12 cellular contexts compared by ENCODE assay signal in the genomic region with DNA sequence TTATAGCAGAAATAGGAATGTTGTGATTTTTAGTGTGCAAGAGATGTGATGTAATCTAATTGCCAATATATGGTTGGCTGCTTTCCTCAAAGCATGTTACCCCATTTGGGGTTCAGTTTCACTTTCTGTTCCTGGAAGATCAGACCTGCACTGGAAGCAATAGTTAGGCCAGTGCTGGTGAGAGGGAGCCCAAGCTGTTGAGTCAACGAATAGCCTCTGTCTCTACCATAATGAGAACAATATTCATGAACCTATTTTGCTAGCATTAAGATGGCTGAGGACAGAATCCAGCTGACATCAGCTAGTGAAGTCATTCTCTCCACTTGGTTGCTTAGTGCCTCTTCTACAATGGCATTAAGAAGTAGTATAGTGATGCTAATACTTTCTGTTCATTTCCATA.
A peak's percentile ranks its signal among the peaks of the same experiment; 100 is the strongest.
DNase-seq lines count a peak whose midpoint lies in the region; ATAC-seq and TF ChIP-seq lines count a peak whose summit lies in the region.
"Had no signal": no experiment of that assay in that cellular context is flagged by ENCODE, and none has a peak within 500 bp of the region (broad histone marks: within the 10 kb centered on the region; RNA-seq: fewer than 3 reads in every experiment).

No MANE protein-coding gene starts in this region.

- peak overlapping the region; percentile 25 for H3K4me3 Mint-ChIP-seq in stimulated activated naive CD8-positive, alpha-beta T cell treated with anti-CD3 and anti-CD28 coated beads, Interleukin-15, Interleukin-2, amounts not matched to agents 100 ng/mL and 50 ng/mL, for 24 hours
- H3K4me3 Mint-ChIP-seq: activated T-helper 1 cell treated with anti-CD3 and anti-CD28 coated beads, Interleukin-12 subunit alpha, Interleukin-12 subunit beta, Interleukin-2, Interleukin-4 antibody, amounts not matched to agents 30 ng/mL and 10 ng/mL and 1 ng/mL, durations not matched to agents 14 hours and 24 hours and 36 hours had no signal

- no peak overlapping the region for H3K27ac ChIP-seq in left ventricle myocardium inferior (replicated peaks)
- H3K27ac ChIP-seq in heart left ventricle, result no peak overlapping the region
- H3K27ac ChIP-seq: upper lobe of left lung had no signal

- H3K9me3 Mint-ChIP-seq in stimulated activated naive CD8-positive, alpha-beta T cell treated with anti-CD3 and anti-CD28 coated beads, Interleukin-15, Interleukin-2, amounts not matched to agents 100 ng/mL and 50 ng/mL, for 24 hours, result peaks cover 18% of the 10 kb centered on the region

- TF ChIP-seq POLR2A in heart left ventricle (IDR thresholded peaks at IDR 0.05) (no peak), lower leg skin (IDR thresholded peaks at IDR 0.05) (no peak)

- peaks cover 28% of the 10 kb centered on the region for H3K4me1 Mint-ChIP-seq in stimulated activated naive CD8-positive, alpha-beta T cell treated with anti-CD3 and anti-CD28 coated beads, Interleukin-15, Interleukin-2, amounts not matched to agents 100 ng/mL and 50 ng/mL, for 24 hours (ENCODE audit: low read depth)

- H3K27ac Mint-ChIP-seq in stimulated activated naive CD8-positive, alpha-beta T cell treated with anti-CD3 and anti-CD28 coated beads, Interleukin-15, Interleukin-2, amounts not matched to agents 100 ng/mL and 50 ng/mL, for 24 hours, result no peak overlapping the region
- H3K27ac Mint-ChIP-seq: activated T-helper 1 cell treated with anti-CD3 and anti-CD28 coated beads, Interleukin-12 subunit alpha, Interleukin-12 subunit beta, Interleukin-2, Interleukin-4 antibody, amounts not matched to agents 30 ng/mL and 10 ng/mL and 1 ng/mL, durations not matched to agents 14 hours and 24 hours and 36 hours had no signal

- H3K4me3 ChIP-seq in left ventricle myocardium inferior, result peak overlapping the region; percentile 5
- no peak overlapping the region for H3K4me3 ChIP-seq in heart left ventricle
- no peak overlapping the region for H3K4me3 ChIP-seq in lower leg skin (ENCODE audit: low read depth, poor library complexity, severe bottlenecking)
- H3K4me3 ChIP-seq: upper lobe of left lung had no signal

- WGBS in heart left ventricle, 4 donors, result 87 to 100% (median 90%) methylated on average over 1 of the region's 1 CpG
- 52 to 69% methylated on average over 1 of the region's 1 CpG for WGBS in lower leg skin, 2 donors

- no peaks in the 10 kb centered on the region for H3K27me3 Mint-ChIP-seq in stimulated activated naive CD8-positive, alpha-beta T cell treated with anti-CD3 and anti-CD28 coated beads, Interleukin-15, Interleukin-2, amounts not matched to agents 100 ng/mL and 50 ng/mL, for 24 hours

- H3K36me3 ChIP-seq in left ventricle myocardium inferior (no peaks in the 10 kb centered on the region), heart left ventricle (no peaks in the 10 kb centered on the region)
- H3K36me3 ChIP-seq: upper lobe of left lung had no signal

- H3K9me3 ChIP-seq in left ventricle myocardium inferior (replicated peaks) (peaks cover 23% of the 10 kb centered on the region), heart left ventricle (peaks cover 0 to 16% (median 1%) of the 10 kb centered on the region in 12 donors)
- H3K9me3 ChIP-seq: upper lobe of left lung had no signal

- no peaks in the 10 kb centered on the region for H3K27me3 ChIP-seq in left ventricle myocardium inferior (ENCODE audit: low read depth)
- H3K27me3 ChIP-seq in heart left ventricle, result no peaks in the 10 kb centered on the region
- H3K27me3 ChIP-seq: upper lobe of left lung had no signal

- intact Hi-C loops in left ventricle myocardium inferior (cut with micrococcal nuclease) (no loop called here), heart left ventricle (cut with DNase I) (no loop called here), lower leg skin (cut with DNase I; ENCODE audit: low total_unique reads) (no loop called here), left cardiac atrium (cut with DNase I) (no loop called here)

- no peak for DNase-seq in left ventricle myocardium inferior
- no peak for DNase-seq in heart left ventricle
- peak; percentile 15 for DNase-seq in central memory CD4-positive, alpha-beta T cell
- DNase-seq in lower leg skin (ENCODE audit: low spot score in 2 of 2), result no peak
- no peak for DNase-seq in left cardiac atrium
- DNase-seq: dermis blood vessel endothelial cell, NCI-H2029 treated with DMSO at 0.1 percent for 48 hours, upper lobe of left lung had no signal

- ATAC-seq in heart left ventricle (no peak), HG03342 (IDR thresholded peaks at IDR 0.05; ENCODE audit: unreplicated experiment) (peak; percentile 82), GM19395 (IDR thresholded peaks at IDR 0.05; ENCODE audit: unreplicated experiment) (no peak), left cardiac atrium (no peak)

- peaks cover 5% of the 10 kb centered on the region for H3K36me3 Mint-ChIP-seq in stimulated activated naive CD8-positive, alpha-beta T cell treated with anti-CD3 and anti-CD28 coated beads, Interleukin-15, Interleukin-2, amounts not matched to agents 100 ng/mL and 50 ng/mL, for 24 hours (ENCODE audit: low read depth)

- H3K4me1 ChIP-seq in left ventricle myocardium inferior, result no peaks in the 10 kb centered on the region
- peaks cover 0 to 10% (median 0%) of the 10 kb centered on the region in 12 donors for H3K4me1 ChIP-seq in heart left ventricle
- H3K4me1 ChIP-seq: upper lobe of left lung had no signal

- TF ChIP-seq CTCF in left ventricle myocardium inferior (IDR thresholded peaks at IDR 0.05; ENCODE audit: borderline replicate concordance), result no peak
- TF ChIP-seq CTCF in heart left ventricle (IDR thresholded peaks at IDR 0.05), result no peak
- TF ChIP-seq CTCF in lower leg skin (IDR thresholded peaks at IDR 0.05), result no peak
